In genomic region chr9:33737811-33738606, GRCh38 we compare ENCODE assay signal across 8 cellular contexts. TPM values are rescaled to one million over a fixed set of nuclear protein-coding genes. Genes with fewer than 3 reads are reported as not detected.
DNase-seq lines count a peak whose midpoint lies in the region; ATAC-seq lines count a peak whose summit lies in the region.

No MANE protein-coding gene starts in this region.

- ATAC-seq in HG02610 (IDR thresholded peaks at IDR 0.05; ENCODE audit: unreplicated experiment), result no peak

- DNase-seq in A172 (ENCODE audit: low spot score), result peak; percentile 58
- peak; percentile 5 for DNase-seq in GF-D8 (lab: John Stamatoyannopoulos, UW)
- DNase-seq in NCI-H1436 treated with DMSO at 0.1 percent for 48 hours (lab: John Stamatoyannopoulos, UW), result peak; percentile 10
- peak; percentile 41 for DNase-seq in UCSD-AML1 (lab: John Stamatoyannopoulos, UW; ENCODE audit: unreplicated experiment)
- peak; percentile 24 for DNase-seq in germinal center (ENCODE audit: low spot score)
- DNase-seq in smooth muscle cell of the brain vasculature (ENCODE audit: low read depth, low spot score), result peak; percentile 26
- no peak for DNase-seq in central memory CD4-positive, alpha-beta T cell

RNA-seq across cellular contexts. Expression of gene PRSS3, which starts 57.4 kb away (rescaled TPM):
- 1.5 TPM in 1 of 2 replicates, not detected in the other for total RNA-seq in A172 (2014; rRNA removed; shearing (Covaris generic))
